In genomic region chr1:198623920-198624647, GRCh38 we compare ENCODE assay signal across 1 cellular context.
TF ChIP-seq lines count a peak whose summit lies in the region.

No MANE protein-coding gene starts in this region.

TF ChIP-seq in GM12878, 131 proteins besides CTCF, POLR2A, EP300 and RAD21 (continued from another document):
- TF ChIP-seq ZBTB40 (IDR thresholded peaks at IDR 0.05; ENCODE audit: borderline replicate concordance), result peak; percentile 73; the same call in 1 of the 2 replicates
- TF ChIP-seq TARDBP (IDR thresholded peaks at IDR 0.05; ENCODE audit: borderline replicate concordance), result no peak
- TF ChIP-seq CBFB (IDR thresholded peaks at IDR 0.05; ENCODE audit: low read depth), result 0 out of 2 replicates have a peak, but pooled peaks have one; percentile 44
- no peak for TF ChIP-seq MTA3 (IDR thresholded peaks at IDR 0.05; ENCODE audit: borderline replicate concordance, low read length)
